ENCODE assay signal across 8 cellular contexts in genomic region chr6:151240036-151240685, GRCh38. TPM values are rescaled to one million over a fixed set of nuclear protein-coding genes. Genes with fewer than 3 reads are reported as not detected.
DNase-seq lines count a peak whose midpoint lies in the region; ATAC-seq and TF ChIP-seq lines count a peak whose summit lies in the region.

No MANE protein-coding gene starts in this region.

- BruUV-seq in A673 (replicated peaks; lab: Mats Ljungman, UMichigan), result no TSS peak

- TF ChIP-seq CTCF in A673 (conservative IDR thresholded peaks at IDR 0.05; ENCODE audit: low read depth, low read length) (peak; percentile 26; the same call in 1 of the 2 replicates), body of pancreas (IDR thresholded peaks at IDR 0.05) (no peak), retinal pigment epithelial cell (conservative IDR thresholded peaks at IDR 0.05; ENCODE audit: low read depth, low read length) (no peak)

- no peaks in the 10 kb centered on the region for H3K9me3 ChIP-seq in A673 (ENCODE audit: low read depth, low read length, poor library complexity, severe bottlenecking)
- H3K9me3 ChIP-seq in body of pancreas, result no peaks in the 10 kb centered on the region
- no peaks in the 10 kb centered on the region for H3K9me3 ChIP-seq in iPS DF 6.9 (ENCODE audit: control insufficient read depth, insufficient read depth, low read length)

- CTCF ChIA-PET in A673 (lab: Charles Lee), result interaction anchor here (0.7 kb wide), 1 partner anchor 14 kb away, joined by 5 read pairs; no protein-coding TSS in a partner anchor

- TF ChIP-seq POLR2A in body of pancreas (IDR thresholded peaks at IDR 0.05), result peak in 1 of 3 donors; percentile 30

- H3K36me3 ChIP-seq in A673 (ENCODE audit: insufficient read depth, low read length, poor library complexity, severe bottlenecking) (no peaks in the 10 kb centered on the region), body of pancreas (replicated peaks in 1 of 2; ENCODE audit: insufficient read depth in 1 of 2, low read depth in 2 of 2) (no peaks in the 10 kb centered on the region), iPS DF 6.9 (ENCODE audit: control insufficient read depth, insufficient read depth, low read length) (no peaks in the 10 kb centered on the region)

- H3K27me3 ChIP-seq in A673 (replicated peaks; ENCODE audit: insufficient read depth, low read depth, low read length, poor library complexity), result no peaks in the 10 kb centered on the region
- peaks cover 0 to 4% of the 10 kb centered on the region in 2 donors for H3K27me3 ChIP-seq in body of pancreas
- H3K27me3 ChIP-seq in iPS DF 6.9 (ENCODE audit: control insufficient read depth, insufficient read depth, low read length), result no peaks in the 10 kb centered on the region

- H3K27ac ChIP-seq in A673 (ENCODE audit: low read depth, low read length, poor library complexity, severe bottlenecking) (no peak overlapping the region), body of pancreas (peak overlapping the region; percentile 29 to 51 (median 40)), iPS DF 6.9 (ENCODE audit: low read length) (no peak overlapping the region)

- ATAC-seq in body of pancreas (peak; percentile 59), GM18517 (IDR thresholded peaks at IDR 0.05; ENCODE audit: unreplicated experiment) (no peak)

- POLR2A ChIA-PET in A673 (lab: Charles Lee; ENCODE audit: low non-redundant PET), result interaction anchor here (0.7 kb wide), 1 partner anchor 53 kb away, joined by 10 read pairs; no protein-coding TSS in a partner anchor

- WGBS in body of pancreas, 2 donors, result 0% methylated on average over 27 to 58 of the region's 60 CpGs
- no CpG with 5 or more reads among the region's 60 CpGs for WGBS in iPS DF 6.9 (ENCODE audit: insufficient coverage, insufficient read length)

- H3K4me1 ChIP-seq in A673 (ENCODE audit: insufficient read depth, low read length, poor library complexity, severe bottlenecking) (peaks cover 15% of the 10 kb centered on the region), body of pancreas (peaks cover 17% of the 10 kb centered on the region), iPS DF 6.9 (ENCODE audit: control insufficient read depth, insufficient read depth, low read length) (peaks cover 2% of the 10 kb centered on the region; the same call in 1 of the 2 replicates)

- H3K4me3 ChIP-seq in A673 (ENCODE audit: low read depth, low read length, poor library complexity, severe bottlenecking) (peak overlapping the region; percentile 84), body of pancreas (peak overlapping the region; percentile 18 to 36), iPS DF 6.9 (ENCODE audit: low read length) (peak overlapping the region; percentile 78; the same call in 1 of the 2 replicates), retinal pigment epithelial cell (ENCODE audit: low read length) (peak overlapping the region; percentile 67)

- peak; percentile 88 for DNase-seq in A673 (ENCODE audit: low spot score)
- DNase-seq in H4 (ENCODE audit: low spot score), result peak; percentile 16
- DNase-seq in body of pancreas, result peak; percentile 34 to 53 (median 50)
- no peak for DNase-seq in iPS DF 6.9 (ENCODE audit: low read depth, low spot score)
- no peak for DNase-seq in retinal pigment epithelial cell (ENCODE audit: low read depth)
- DNase-seq in NCI-H1048 (lab: John Stamatoyannopoulos, UW), result no peak

- intact Hi-C loops in A673 (cut with micrococcal nuclease; ENCODE audit: unreplicated experiment) (loop anchor here (2.0 kb wide), 1 partner anchor 85 kb away; no protein-coding TSS in a partner anchor), body of pancreas (cut with DNase I) (no loop called here)

TF ChIP-seq in PFSK-1, 5 proteins besides CTCF, POLR2A, EP300 and RAD21:
- no peak for TF ChIP-seq REST (IDR thresholded peaks at IDR 0.05; ENCODE audit: insufficient read depth in 1 of 2, low read depth in 2 of 2, low read length in 2 of 2)
- TF ChIP-seq SIN3A (IDR thresholded peaks at IDR 0.05; ENCODE audit: borderline replicate concordance, insufficient read depth, low read length), result no peak; the same call in 1 of the 2 replicates
- peak; percentile 55 for TF ChIP-seq FOXP2 (optimal IDR thresholded peaks at IDR 0.05; ENCODE audit: borderline replicate concordance, extremely low read depth, extremely low read length, insufficient read depth)
- peak; percentile 57; the same call in 1 of the 2 replicates for TF ChIP-seq POLR2AphosphoS5 (IDR thresholded peaks at IDR 0.05; ENCODE audit: low read depth, low read length)
- TF ChIP-seq TAF1 (IDR thresholded peaks at IDR 0.05; ENCODE audit: borderline replicate concordance, insufficient read depth, low read length), result 0 out of 2 replicates have a peak, but pooled peaks have one; percentile 23

RNA-seq across cellular contexts. Expression of gene AKAP12, which starts 0.4 kb away (rescaled TPM):
- total RNA-seq in A673 (2021) (37.3 and 40.0 TPM in 2 replicates), body of pancreas (10 to 100 TPM; 25.2 to 49.1 TPM)
- 4.8 and 6.5 TPM in 2 replicates for total RNA-seq in H4 (2014; rRNA removed; shearing (Covaris generic))
- polyA plus RNA-seq in PFSK-1 (2012; ENCODE audit: insufficient read length, low read depth), result 29.6 TPM

Comparison
In these comparisons a context has a peak if more than half of its experiments do, and no peak if none do; other contexts are left out.
1. DNase-seq: peak in A673 (single experiment), H4 (single experiment) and body of pancreas (4 of 4); none in iPS DF 6.9 (single experiment), retinal pigment epithelial cell (single experiment) and NCI-H1048 (single experiment).
2. H3K27ac ChIP-seq: peak in body of pancreas (4 of 4); none in A673 (single experiment) and iPS DF 6.9 (single experiment).
3. H3K4me3 ChIP-seq: peak in every context shown above with its lines; median percentile 84 in A673; 78 in iPS DF 6.9; 67 in retinal pigment epithelial cell; 27 in body of pancreas.